In the genomic region with DNA sequence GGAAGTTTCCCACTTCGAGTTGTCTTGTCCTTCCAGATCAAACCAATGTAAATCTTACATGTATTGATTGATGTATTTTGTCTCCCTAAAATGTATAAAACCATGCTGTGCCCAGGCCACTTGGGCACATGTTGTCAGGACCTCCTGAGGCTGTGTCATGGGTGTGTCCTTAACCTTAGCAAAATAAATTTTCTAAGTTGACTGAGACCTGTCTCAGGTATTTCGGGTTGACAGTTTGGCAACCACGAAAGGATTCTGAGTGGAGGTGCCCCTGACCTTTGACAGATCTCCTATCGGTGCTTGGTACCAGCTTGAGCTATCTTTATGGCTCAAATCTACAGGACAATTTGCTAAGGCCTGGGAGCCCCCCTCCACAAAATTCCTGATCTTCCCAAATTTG, we compare ENCODE assay signal across 1 cellular context.
TF ChIP-seq lines count a peak whose summit lies in the region.

No MANE protein-coding gene starts in this region.

TF ChIP-seq in H1, 55 proteins besides CTCF, POLR2A, EP300 and RAD21:
- TF ChIP-seq ZNF274 (IDR thresholded peaks at IDR 0.05; ENCODE audit: borderline replicate concordance, extremely low read depth, low read length) (no peak), TAF1 (IDR thresholded peaks at IDR 0.05; ENCODE audit: low read depth, low read length) (no peak), PHF8 (conservative IDR thresholded peaks at IDR 0.05; ENCODE audit: low read depth, low read length) (no peak), GTF2F1 (IDR thresholded peaks at IDR 0.05; ENCODE audit: borderline replicate concordance, low read depth, low read length) (no peak), EGR1 (IDR thresholded peaks at IDR 0.05; ENCODE audit: borderline replicate concordance, low read depth, low read length) (no peak), NRF1 (IDR thresholded peaks at IDR 0.05; ENCODE audit: low read depth, low read length) (no peak), RBBP5 (IDR thresholded peaks at IDR 0.05; ENCODE audit: borderline replicate concordance, low read depth, low read length) (no peak), TBP (IDR thresholded peaks at IDR 0.05; ENCODE audit: low read depth, low read length) (no peak), CHD1 (IDR thresholded peaks at IDR 0.05; ENCODE audit: low read depth, low read length) (no peak), BCL11A (IDR thresholded peaks at IDR 0.05; ENCODE audit: low read depth in 2 of 2, low read length in 2 of 2) (no peak), RXRA (IDR thresholded peaks at IDR 0.05; ENCODE audit: insufficient read depth, low read depth, low read length) (no peak), SIN3A (conservative IDR thresholded peaks at IDR 0.05 in 1 of 2, IDR thresholded peaks at IDR 0.05 in 1 of 2; ENCODE audit: low read depth in 1 of 2, low read length in 2 of 2) (no peak)
- TF ChIP-seq, protein P1, sequence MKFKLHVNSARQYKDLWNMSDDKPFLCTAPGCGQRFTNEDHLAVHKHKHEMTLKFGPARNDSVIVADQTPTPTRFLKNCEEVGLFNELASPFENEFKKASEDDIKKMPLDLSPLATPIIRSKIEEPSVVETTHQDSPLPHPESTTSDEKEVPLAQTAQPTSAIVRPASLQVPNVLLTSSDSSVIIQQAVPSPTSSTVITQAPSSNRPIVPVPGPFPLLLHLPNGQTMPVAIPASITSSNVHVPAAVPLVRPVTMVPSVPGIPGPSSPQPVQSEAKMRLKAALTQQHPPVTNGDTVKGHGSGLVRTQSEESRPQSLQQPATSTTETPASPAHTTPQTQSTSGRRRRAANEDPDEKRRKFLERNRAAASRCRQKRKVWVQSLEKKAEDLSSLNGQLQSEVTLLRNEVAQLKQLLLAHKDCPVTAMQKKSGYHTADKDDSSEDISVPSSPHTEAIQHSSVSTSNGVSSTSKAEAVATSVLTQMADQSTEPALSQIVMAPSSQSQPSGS (IDR thresholded peaks at IDR 0.05; ENCODE audit: low read length), result no peak
- TF ChIP-seq, protein P2, sequence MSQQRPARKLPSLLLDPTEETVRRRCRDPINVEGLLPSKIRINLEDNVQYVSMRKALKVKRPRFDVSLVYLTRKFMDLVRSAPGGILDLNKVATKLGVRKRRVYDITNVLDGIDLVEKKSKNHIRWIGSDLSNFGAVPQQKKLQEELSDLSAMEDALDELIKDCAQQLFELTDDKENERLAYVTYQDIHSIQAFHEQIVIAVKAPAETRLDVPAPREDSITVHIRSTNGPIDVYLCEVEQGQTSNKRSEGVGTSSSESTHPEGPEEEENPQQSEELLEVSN (IDR thresholded peaks at IDR 0.05), result no peak
